Comparison of ENCODE assay signal across 23 cellular contexts in the genomic region with DNA sequence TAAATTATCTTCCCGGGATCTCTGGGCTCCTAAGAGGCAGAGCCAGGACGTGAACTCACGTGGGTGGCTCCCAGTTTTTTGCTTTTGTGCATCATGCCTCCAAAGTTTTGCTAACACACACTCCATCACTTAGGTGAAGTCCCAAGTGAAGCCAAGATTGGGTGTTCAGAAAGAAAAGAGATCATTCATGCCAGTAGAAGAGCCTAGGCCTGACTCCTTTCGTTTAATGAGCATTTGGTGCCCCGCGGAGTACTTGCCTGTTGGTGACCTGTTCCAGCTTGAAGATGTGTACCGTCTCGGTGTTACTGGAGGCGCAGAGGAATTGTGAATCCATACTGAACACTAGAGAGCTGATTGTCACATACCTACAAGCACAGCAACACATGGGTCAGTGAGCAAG.
"Had no signal": no experiment of that assay in that cellular context is flagged by ENCODE, and none has a peak within 500 bp of the region (broad histone marks: within the 10 kb centered on the region; RNA-seq: fewer than 3 reads in every experiment).

No MANE protein-coding gene starts in this region.

- H3K27me3 ChIP-seq: brain microvascular endothelial cell, cardiac muscle cell, Peyer's patch, SJCRH30 had no signal

- H3K9me3 Mint-ChIP-seq: activated T-helper 2 cell treated with anti-CD3 and anti-CD28 coated beads, Interferon-gamma antibody, Interleukin-2, Interleukin-4, amounts not matched to agents 10 μg/mL and 5 μg/mL and 100 μg/mL, durations not matched to agents 14 hours and 24 hours and 36 hours had no signal

- H3K27ac ChIP-seq: brain microvascular endothelial cell, cardiac muscle cell, Peyer's patch, RWPE1, SJCRH30, VCaP had no signal

- DNase-seq: activated CD4-positive, alpha-beta T cell treated with anti-CD3 and anti-CD28 coated beads, Interleukin-2, amount 50 U/mL, for 1 hour; activated CD4-positive, CD25-positive, alpha-beta regulatory T cell; activated gamma-delta T cell treated with Interleukin-2 at 50 U/mL for 16 hours; activated naive CD4-positive, alpha-beta T cell treated with anti-CD3 and anti-CD28 coated beads, Interleukin-2, amount 50 U/mL, for 16 hours; activated T-cell treated with anti-CD3 and anti-CD28 coated beads, Interleukin-2, amount 50 U/mL, for 48 hours; brain microvascular endothelial cell; IMR-90; Kasumi-1; KBM-7; NCI-H146; NCI-H187 treated with DMSO at 0.1 percent for 48 hours; NCI-H2081 treated with DMSO at 0.1 percent for 48 hours; NCI-H446; NCI-H524; Peyer's patch; Right ventricle myocardium superior; SJCRH30; SK-N-SH; T-helper 1 cell had no signal

- H3K4me3 ChIP-seq: cardiac muscle cell, Peyer's patch, SJCRH30 had no signal

- H3K9me3 ChIP-seq: Peyer's patch, SJCRH30, SK-N-SH had no signal

- H3K27ac Mint-ChIP-seq: activated T-helper 2 cell treated with anti-CD3 and anti-CD28 coated beads, Interferon-gamma antibody, Interleukin-2, Interleukin-4, amounts not matched to agents 10 μg/mL and 5 μg/mL and 100 μg/mL, durations not matched to agents 14 hours and 24 hours and 36 hours had no signal
